10 cellular contexts compared by ENCODE assay signal in the genomic region with DNA sequence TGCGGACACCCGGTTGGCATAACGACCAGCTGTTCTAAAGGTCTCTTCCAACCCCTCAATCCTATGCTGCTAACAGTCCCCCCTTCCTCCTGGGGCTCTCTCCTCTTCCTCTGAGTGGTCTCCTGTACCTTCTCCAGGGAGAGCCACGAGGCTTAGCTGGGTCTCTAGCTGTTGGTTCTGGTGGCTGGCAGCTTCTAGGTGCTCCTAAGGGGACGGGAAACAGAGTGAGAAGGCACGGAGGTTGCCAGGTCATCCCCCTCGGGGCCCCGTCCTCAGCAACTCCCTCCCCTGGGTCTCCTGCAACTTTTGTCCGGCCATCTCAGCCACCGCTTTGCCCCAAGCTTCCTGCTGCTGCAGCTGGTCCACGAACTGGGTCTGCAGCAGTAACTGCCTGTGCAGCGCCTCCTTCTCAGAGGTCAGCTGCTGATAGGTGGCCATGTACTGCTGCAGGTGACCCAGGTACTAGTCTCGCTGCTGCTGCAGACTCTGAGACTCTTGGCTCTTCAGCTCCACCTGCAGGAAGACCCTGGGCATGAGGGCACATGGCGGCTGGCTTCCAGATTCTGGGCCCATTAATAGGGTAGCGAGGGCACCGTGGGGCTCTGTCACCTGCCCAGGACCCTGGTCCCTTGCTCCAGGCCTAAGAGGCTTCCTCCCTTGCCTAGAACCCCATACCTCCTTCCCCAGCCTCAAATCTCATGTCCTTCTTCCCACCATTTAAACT. TPM values are rescaled to one million over a fixed set of nuclear protein-coding genes. Genes with fewer than 3 reads are reported as not detected.
DNase-seq lines count a peak whose midpoint lies in the region; ATAC-seq and TF ChIP-seq lines count a peak whose summit lies in the region.
"Not testable (repeated sequence)": the region's sequence is repeated elsewhere in the genome, so short reads cannot be mapped to it uniquely, and the experiment has no call there.
"Had no signal": no experiment of that assay in that cellular context is flagged by ENCODE, and none has a peak within 500 bp of the region (broad histone marks: within the 10 kb centered on the region; RNA-seq: fewer than 3 reads in every experiment).

No MANE protein-coding gene starts in this region.

- intact Hi-C loops in OCI-LY7 (cut with micrococcal nuclease; ENCODE audit: unreplicated experiment); mucosa of descending colon (cut with DNase I, micrococcal nuclease): not testable (repeated sequence)

- not testable (repeated sequence) for H3K27ac Mint-ChIP-seq in activated CD8-positive, alpha-beta memory T cell treated with anti-CD3 and anti-CD28 coated beads, Interleukin-2, amount 10 ng/mL, durations not matched to agents 7 days and 5 days; activated naive CD8-positive, alpha-beta T cell treated with anti-CD3 and anti-CD28 coated beads, Interleukin-2, amount 50 U/mL, for 24 hours

- H3K27me3 Mint-ChIP-seq in activated CD8-positive, alpha-beta memory T cell treated with anti-CD3 and anti-CD28 coated beads, Interleukin-2, amount 10 ng/mL, durations not matched to agents 7 days and 5 days; activated naive CD8-positive, alpha-beta T cell treated with anti-CD3 and anti-CD28 coated beads, Interleukin-2, amount 50 U/mL, for 24 hours: not testable (repeated sequence)

- not testable (repeated sequence) for H3K27ac ChIP-seq in AG04450 (ENCODE audit: low read depth, low read length); OCI-LY7 (ENCODE audit: low read depth, low read length, poor library complexity, severe bottlenecking)

- H3K79me2 ChIP-seq in OCI-LY7 (ENCODE audit: insufficient read depth, low read depth, low read length): not testable (repeated sequence)

- CTCF ChIA-PET in AG04450 (lab: Charles Lee); OCI-LY7 (lab: Charles Lee; ENCODE audit: unreplicated experiment); activated CD8-positive, alpha-beta memory T cell treated with anti-CD3 and anti-CD28 coated beads, Interleukin-2, amount 10 ng/mL, durations not matched to agents 7 days and 5 days (lab: Charles Lee): not testable (repeated sequence)

- TF ChIP-seq CTCF in AG04450 (IDR thresholded peaks at IDR 0.05; ENCODE audit: low read depth, low read length) (0 out of 2 replicates have a peak, but pooled peaks have one; percentile 23), GM12865 (IDR thresholded peaks at IDR 0.05; ENCODE audit: insufficient read depth, low read depth, low read length, missing control alignments) (peak; percentile 25), OCI-LY7 (conservative IDR thresholded peaks at IDR 0.05; ENCODE audit: low read length) (peak; percentile 23; the same call in 1 of the 2 replicates), fibroblast of the aortic adventitia (IDR thresholded peaks at IDR 0.05; ENCODE audit: insufficient read depth, low read length) (peak; percentile 10)
- TF ChIP-seq CTCF in mucosa of descending colon (IDR thresholded peaks at IDR 0.05): not testable (repeated sequence)

- not testable (repeated sequence) for H2AFZ ChIP-seq in OCI-LY7 (ENCODE audit: low read length)

- H3K9me2 ChIP-seq in OCI-LY7 (ENCODE audit: insufficient read depth, low read length): not testable (repeated sequence)

- not testable (repeated sequence) for ATAC-seq in activated CD8-positive, alpha-beta memory T cell treated with anti-CD3 and anti-CD28 coated beads, Interleukin-2, amount 10 ng/mL, durations not matched to agents 7 days and 5 days; activated naive CD8-positive, alpha-beta T cell treated with anti-CD3 and anti-CD28 coated beads, Interleukin-2, amount 50 U/mL, for 24 hours; mucosa of descending colon

- H3K9me3 ChIP-seq in AG04450 (ENCODE audit: control insufficient read depth, insufficient read depth, low read length); OCI-LY7 (ENCODE audit: low read length); mucosa of descending colon: not testable (repeated sequence)

- not testable (repeated sequence) for DNase-seq in AG04450 (ENCODE audit: low read depth, low spot score); GM12865 (ENCODE audit: low read depth); OCI-LY7 (ENCODE audit: low spot score); fibroblast of the aortic adventitia (ENCODE audit: low read depth)
- peak; percentile 62 for DNase-seq in activated CD8-positive, alpha-beta memory T cell treated with anti-CD3 and anti-CD28 coated beads, Interleukin-2, amount 10 ng/mL, durations not matched to agents 7 days and 5 days
- peak; percentile 48 for DNase-seq in activated naive CD8-positive, alpha-beta T cell treated with anti-CD3 and anti-CD28 coated beads, Interleukin-2, amount 50 U/mL, for 24 hours
- DNase-seq in mucosa of descending colon: peak in 2 of 3 donors; percentile 59 to 63
- DNase-seq in stimulated activated CD4-positive, alpha-beta T cell treated with anti-CD3 and anti-CD28 coated beads, Interleukin-4, amount 100 ng/mL, for 1 hour: peak; percentile 49

- H4K20me1 ChIP-seq in OCI-LY7 (ENCODE audit: insufficient read depth, low read length): not testable (repeated sequence)

- not testable (repeated sequence) for H3K9me3 Mint-ChIP-seq in activated CD8-positive, alpha-beta memory T cell treated with anti-CD3 and anti-CD28 coated beads, Interleukin-2, amount 10 ng/mL, durations not matched to agents 7 days and 5 days (ENCODE audit: low read depth); activated naive CD8-positive, alpha-beta T cell treated with anti-CD3 and anti-CD28 coated beads, Interleukin-2, amount 50 U/mL, for 24 hours

- not testable (repeated sequence) for H3K36me3 ChIP-seq in OCI-LY7 (ENCODE audit: insufficient read depth, low read length); mucosa of descending colon (ENCODE audit: low read depth)

- not testable (repeated sequence) for H3K4me3 ChIP-seq in AG04450 (ENCODE audit: low read depth, low read length); GM12865 (ENCODE audit: low read depth, low read length); OCI-LY7 (ENCODE audit: low read depth, low read length, poor library complexity, severe bottlenecking); fibroblast of the aortic adventitia (ENCODE audit: low read depth, low read length); mucosa of descending colon

- not testable (repeated sequence) for BruUV-seq in OCI-LY7 (replicated peaks; lab: Mats Ljungman, UMichigan)

- POLR2A ChIA-PET in AG04450 (lab: Yijun Ruan, JAX); OCI-LY7 (lab: Charles Lee): not testable (repeated sequence)

- H3K4me1 ChIP-seq in OCI-LY7 (ENCODE audit: insufficient read depth, low read length, poor library complexity, severe bottlenecking); mucosa of descending colon (ENCODE audit: low read depth): not testable (repeated sequence)

- not testable (repeated sequence) for H3K27me3 ChIP-seq in AG04450 (ENCODE audit: control insufficient read depth, insufficient read depth, low read length)

- not testable (repeated sequence) for H3K4me2 ChIP-seq in OCI-LY7 (ENCODE audit: low read length)

- H3K4me1 Mint-ChIP-seq in activated CD8-positive, alpha-beta memory T cell treated with anti-CD3 and anti-CD28 coated beads, Interleukin-2, amount 10 ng/mL, durations not matched to agents 7 days and 5 days; activated naive CD8-positive, alpha-beta T cell treated with anti-CD3 and anti-CD28 coated beads, Interleukin-2, amount 50 U/mL, for 24 hours: not testable (repeated sequence)

- H3K36me3 Mint-ChIP-seq in activated CD8-positive, alpha-beta memory T cell treated with anti-CD3 and anti-CD28 coated beads, Interleukin-2, amount 10 ng/mL, durations not matched to agents 7 days and 5 days; activated naive CD8-positive, alpha-beta T cell treated with anti-CD3 and anti-CD28 coated beads, Interleukin-2, amount 50 U/mL, for 24 hours (ENCODE audit: low read depth): not testable (repeated sequence)

- H3K4me3 Mint-ChIP-seq in activated CD8-positive, alpha-beta memory T cell treated with anti-CD3 and anti-CD28 coated beads, Interleukin-2, amount 10 ng/mL, durations not matched to agents 7 days and 5 days; activated naive CD8-positive, alpha-beta T cell treated with anti-CD3 and anti-CD28 coated beads, Interleukin-2, amount 50 U/mL, for 24 hours: not testable (repeated sequence)

RNA-seq across cellular contexts. Expression of a gene that starts 9.6 kb away (rescaled TPM):
- not detected in 2 replicates for polyA plus RNA-seq in AG04450 (2011; rRNA removed)
- polyA minus RNA-seq in AG04450 (2011; rRNA and poly(A)+ RNA removed): not detected in 2 replicates
- 0.76 TPM in 1 of 2 replicates, not detected in the other for total RNA-seq in OCI-LY7 (2014; rRNA removed; shearing (Covaris generic))
- total RNA-seq in OCI-LY7 (2022) (0.13 and 0.63 TPM in 2 replicates), fibroblast of the aortic adventitia (ENCODE audit: low replicate concordance) (not detected in 2 replicates), mucosa of descending colon (not detected)
- total RNA-seq in activated CD8-positive, alpha-beta memory T cell treated with anti-CD3 and anti-CD28 coated beads, Interleukin-2, amount 10 ng/mL, durations not matched to agents 7 days and 5 days: not detected
- total RNA-seq: sigmoid colon had no signal
- polyA plus RNA-seq: sigmoid colon had no signal

RNA-seq across cellular contexts. Expression of a gene that starts 57.6 kb away (rescaled TPM):
- not detected in 2 replicates for polyA plus RNA-seq in AG04450 (2011; rRNA removed)
- not detected in 2 replicates for polyA minus RNA-seq in AG04450 (2011; rRNA and poly(A)+ RNA removed)
- not detected in 2 replicates for total RNA-seq in OCI-LY7 (2014; rRNA removed; shearing (Covaris generic))
- total RNA-seq in OCI-LY7 (2022) (not detected in 2 replicates), fibroblast of the aortic adventitia (ENCODE audit: low replicate concordance) (0.36 and 0.90 TPM in 2 replicates), mucosa of descending colon (1 to 10 TPM in 2 of 3 donors, under 1 TPM in 1; 0.38 to 1.7 (median 1.1) TPM)
- total RNA-seq in activated CD8-positive, alpha-beta memory T cell treated with anti-CD3 and anti-CD28 coated beads, Interleukin-2, amount 10 ng/mL, durations not matched to agents 7 days and 5 days: under 1 TPM; 0.14 to 0.20 TPM
- total RNA-seq: activated T-helper 17 cell treated with anti-CD3 and anti-CD28 coated beads, Interleukin-2, amount 50 U/mL, for 72 hours had no signal
